In genomic region chr2:85438291-85439110, GRCh38 we compare ENCODE assay signal across 8 cellular contexts. TPM values are rescaled to one million over a fixed set of nuclear protein-coding genes. Genes with fewer than 3 reads are reported as not detected.
A peak's percentile ranks its signal among the peaks of the same experiment; 100 is the strongest.
DNase-seq lines count a peak whose midpoint lies in the region; ATAC-seq and TF ChIP-seq lines count a peak whose summit lies in the region.

No MANE protein-coding gene starts in this region.

- ATAC-seq in activated CD4-positive, alpha-beta T cell treated with anti-CD3 and anti-CD28 coated beads for 36 hours = no peak
- ATAC-seq in GM18505 (IDR thresholded peaks at IDR 0.05; ENCODE audit: unreplicated experiment) = no peak
- ATAC-seq in GM19452 (IDR thresholded peaks at IDR 0.05; ENCODE audit: unreplicated experiment) = no peak

- no peaks in the 10 kb centered on the region for H3K9me3 Mint-ChIP-seq in activated CD4-positive, alpha-beta T cell treated with anti-CD3 and anti-CD28 coated beads for 36 hours (ENCODE audit: low read depth)

- TF ChIP-seq POLR2A in GM18505 (IDR thresholded peaks at IDR 0.05; ENCODE audit: borderline replicate concordance, extremely low read depth, insufficient read depth, insufficient read length) = no peak

- H3K4me1 Mint-ChIP-seq in activated CD4-positive, alpha-beta T cell treated with anti-CD3 and anti-CD28 coated beads for 36 hours = peaks cover 28% of the 10 kb centered on the region

- peaks cover 40 to 46% of the 10 kb centered on the region in 2 experiments for H3K4me1 ChIP-seq in neutrophil (ENCODE audit: control insufficient read depth in 1 of 2, insufficient read depth in 1 of 2, low read depth in 1 of 2, low read length in 1 of 2)

- DNase-seq in activated CD4-positive, alpha-beta T cell treated with anti-CD3 and anti-CD28 coated beads for 36 hours = no peak
- DNase-seq in activated CD4-positive, alpha-beta T cell treated with anti-CD3 and anti-CD28 coated beads, Interleukin-2, amount 50 U/mL, for 4 hours = no peak
- DNase-seq in RWPE1 (ENCODE audit: low spot score) (no peak), epithelial cell of prostate (ENCODE audit: low read depth, low spot score) (no peak), activated gamma-delta T cell treated with Interleukin-2 at 50 U/mL for 16 hours (no peak)

- H3K36me3 ChIP-seq in neutrophil = no peaks in the 10 kb centered on the region

- no peaks in the 10 kb centered on the region for H3K36me3 Mint-ChIP-seq in activated CD4-positive, alpha-beta T cell treated with anti-CD3 and anti-CD28 coated beads for 36 hours (ENCODE audit: low read depth)

- TF ChIP-seq CTCF in RWPE1 (conservative IDR thresholded peaks at IDR 0.05; ENCODE audit: low read depth) (no peak), neutrophil (IDR thresholded peaks at IDR 0.05) (no peak)

- H3K27ac ChIP-seq in RWPE1 (peak overlapping the region; percentile 96), epithelial cell of prostate (peak overlapping the region; percentile 68), neutrophil (peak overlapping the region; percentile 94)

- peak overlapping the region; percentile 73 for H3K4me3 Mint-ChIP-seq in activated CD4-positive, alpha-beta T cell treated with anti-CD3 and anti-CD28 coated beads for 36 hours

- CTCF ChIA-PET in activated CD4-positive, alpha-beta T cell treated with anti-CD3 and anti-CD28 coated beads for 36 hours (lab: Charles Lee) = interaction anchor here (0.6 to 1.7 kb wide), 9 partner anchors 8 to 199 kb away, joined by 3 to 6 read pairs (median 5); no protein-coding TSS in a partner anchor
- CTCF ChIA-PET in RWPE1 (lab: Yijun Ruan, JAX) = interaction anchor here (0.6 to 0.9 kb wide), 4 partner anchors 18 to 100 kb away, joined by 3 to 4 read pairs (median 3); no protein-coding TSS in a partner anchor

- no peaks in the 10 kb centered on the region for H3K9me3 ChIP-seq in neutrophil

- peak overlapping the region; percentile 93 for H3K27ac Mint-ChIP-seq in activated CD4-positive, alpha-beta T cell treated with anti-CD3 and anti-CD28 coated beads for 36 hours

- H3K27me3 ChIP-seq in neutrophil = no peaks in the 10 kb centered on the region

- intact Hi-C loops in activated CD4-positive, alpha-beta T cell treated with anti-CD3 and anti-CD28 coated beads for 36 hours (cut with DNase I, micrococcal nuclease) = loop anchor here in 1 of 2 experiments (2.0 kb wide), 1 partner anchor 100 kb away; the partner anchor contains the start of gene MAT2A

- H3K4me3 ChIP-seq in neutrophil (ENCODE audit: low read depth in 1 of 2, low read length in 1 of 2) = peak overlapping the region; percentile 56 to 72

- POLR2A ChIA-PET in activated CD4-positive, alpha-beta T cell treated with anti-CD3 and anti-CD28 coated beads for 36 hours (lab: Charles Lee) = interaction anchor here (0.8 to 4.5 kb wide), 4 partner anchors 19 to 123 kb away, joined by 3 to 16 read pairs (median 8); partner anchors contain the start of genes GGCX, MAT2A and SH2D6
- POLR2A ChIA-PET in RWPE1 (lab: Yijun Ruan, JAX; ENCODE audit: low non-redundant PET) = interaction anchor here (1.0 kb wide), 1 partner anchor 100 kb away, joined by 4 read pairs; the partner anchor contains the start of gene MAT2A

- H3K27me3 Mint-ChIP-seq in activated CD4-positive, alpha-beta T cell treated with anti-CD3 and anti-CD28 coated beads for 36 hours = no peaks in the 10 kb centered on the region

RNA-seq across cellular contexts. Expression of gene SH2D6, which starts 20.0 kb away (rescaled TPM):
- 1 to 10 TPM; 1.7 to 2.2 TPM for total RNA-seq in activated CD4-positive, alpha-beta T cell treated with anti-CD3 and anti-CD28 coated beads for 36 hours

RNA-seq across cellular contexts. Expression of gene CAPG, which starts 28.3 kb away (rescaled TPM):
- 10 to 100 TPM; 28.3 to 45.6 TPM for total RNA-seq in activated CD4-positive, alpha-beta T cell treated with anti-CD3 and anti-CD28 coated beads for 36 hours
